In genomic region chr9:19629506-19629905, GRCh38 we compare ENCODE assay signal across 26 cellular contexts.
DNase-seq lines count a peak whose midpoint lies in the region; ATAC-seq and TF ChIP-seq lines count a peak whose summit lies in the region.
"Had no signal": no experiment of that assay in that cellular context is flagged by ENCODE, and none has a peak within 500 bp of the region (broad histone marks: within the 10 kb centered on the region; RNA-seq: fewer than 3 reads in every experiment).

No MANE protein-coding gene starts in this region.

- H3K4me1 Mint-ChIP-seq in nephron progenitor cell = peaks cover 22% of the 10 kb centered on the region
- H3K4me1 Mint-ChIP-seq in CD8-positive, alpha-beta T cell (ENCODE audit: low read depth) = no peaks in the 10 kb centered on the region
- H3K4me1 Mint-ChIP-seq: activated B cell treated with CpG ODN at 0.5 μM for 24 hours had no signal

- CTCF ChIA-PET in HEK293T (lab: Yijun Ruan, JAX) = no interaction called here
- CTCF ChIA-PET in CD8-positive, alpha-beta T cell (lab: Charles Lee) = no interaction called here

- no peaks in the 10 kb centered on the region for H3K9me3 ChIP-seq in BE2C
- H3K9me3 ChIP-seq in CD8-positive, alpha-beta T cell (ENCODE audit: low read length) = no peaks in the 10 kb centered on the region
- H3K9me3 ChIP-seq: thyroid gland had no signal

- DNase-seq in BE2C (no peak), HEK293T (ENCODE audit: extremely low spot score) (peak; percentile 36), caudate nucleus (lab: John Stamatoyannopoulos, UW) (no peak), nephron progenitor cell (peak; percentile 55), 8988T (no peak)
- no peak for DNase-seq in CD8-positive, alpha-beta T cell
- no peak for DNase-seq in activated naive CD4-positive, alpha-beta T cell (lab: John Stamatoyannopoulos, UW)
- DNase-seq: activated B cell treated with CpG ODN at 0.5 μM for 24 hours; activated CD4-positive, alpha-beta T cell treated with anti-CD3 and anti-CD28 coated beads, Interleukin-2, amount 50 U/mL, for 4 hours; activated effector memory CD4-positive, alpha-beta T cell treated with Interleukin-2 at 50 U/mL for 16 hours; Calu3; cerebellar nuclear complex; foreskin fibroblast; KG1; mesenchymal stem cell; NCI-H146; NCI-H524 treated with DMSO at 0.1 percent for 48 hours; right cardiac atrium; stimulated activated CD4-positive, alpha-beta T cell treated with anti-CD3 and anti-CD28 coated beads, Interleukin-12 subunit alpha, Interleukin-12 subunit beta, amount 100 ng/mL, for 4 hours; stimulated activated naive CD4-positive, alpha-beta T cell treated with Interleukin-2 at 50 U/mL for 16 hours; thyroid gland had no signal

- no peak overlapping the region for H3K27ac Mint-ChIP-seq in nephron progenitor cell
- H3K27ac Mint-ChIP-seq in CD8-positive, alpha-beta T cell = no peak overlapping the region
- H3K27ac Mint-ChIP-seq: activated B cell treated with CpG ODN at 0.5 μM for 24 hours; T-helper 2 cell treated with Interferon-gamma antibody and Interleukin-4, amounts not matched to agents 5 μg/mL and 100 μg/mL, for 36 hours had no signal

- no peaks in the 10 kb centered on the region for H3K9me3 Mint-ChIP-seq in nephron progenitor cell
- no peaks in the 10 kb centered on the region for H3K9me3 Mint-ChIP-seq in CD8-positive, alpha-beta T cell
- H3K9me3 Mint-ChIP-seq: activated B cell treated with CpG ODN at 0.5 μM for 24 hours; T-helper 2 cell treated with Interferon-gamma antibody and Interleukin-4, amounts not matched to agents 5 μg/mL and 100 μg/mL, for 36 hours had no signal

- no peaks in the 10 kb centered on the region for H3K36me3 Mint-ChIP-seq in nephron progenitor cell (ENCODE audit: low read depth)
- H3K36me3 Mint-ChIP-seq in CD8-positive, alpha-beta T cell = no peaks in the 10 kb centered on the region

- no peak for ATAC-seq in HG03097 (IDR thresholded peaks at IDR 0.05; ENCODE audit: low FRiP score, unreplicated experiment)
- ATAC-seq in CD8-positive, alpha-beta T cell = no peak
- ATAC-seq: left lobe of liver, right cardiac atrium had no signal

- POLR2A ChIA-PET in HEK293T (lab: Yijun Ruan, JAX) = interaction anchor here (0.6 kb wide), 1 partner anchor 128 kb away, joined by 3 read pairs; no protein-coding TSS in a partner anchor
- POLR2A ChIA-PET in CD8-positive, alpha-beta T cell (lab: Charles Lee) = no interaction called here

- no peaks in the 10 kb centered on the region for H3K4me1 ChIP-seq in BE2C
- no peaks in the 10 kb centered on the region for H3K4me1 ChIP-seq in CD8-positive, alpha-beta T cell (ENCODE audit: insufficient read depth, low read length)
- H3K4me1 ChIP-seq: thyroid gland had no signal

- H3K4me3 ChIP-seq in BE2C (ENCODE audit: low read depth, low read length) = no peak overlapping the region
- no peak overlapping the region for H3K4me3 ChIP-seq in CD8-positive, alpha-beta T cell (ENCODE audit: low read depth, low read length)
- H3K4me3 ChIP-seq: SK-N-MC, thyroid gland had no signal

- H3K36me3 ChIP-seq in BE2C = no peaks in the 10 kb centered on the region
- no peaks in the 10 kb centered on the region for H3K36me3 ChIP-seq in CD8-positive, alpha-beta T cell (ENCODE audit: insufficient read depth, low read length)
- H3K36me3 ChIP-seq: thyroid gland had no signal

- peak overlapping the region; percentile 5 for H3K27ac ChIP-seq in caudate nucleus (ENCODE audit: low read depth, low read length)
- H3K27ac ChIP-seq in CD8-positive, alpha-beta T cell (ENCODE audit: low read depth, low read length) = no peak overlapping the region
- H3K27ac ChIP-seq: C4-2B, SK-N-MC, thyroid gland had no signal

- TF ChIP-seq CTCF in BE2C (IDR thresholded peaks at IDR 0.05; ENCODE audit: low read depth, low read length) = peak; percentile 4; the same call in 1 of the 2 replicates
- peak; percentile 54 for TF ChIP-seq CTCF in nephron progenitor cell (IDR thresholded peaks at IDR 0.05)
- TF ChIP-seq CTCF in CD8-positive, alpha-beta T cell (IDR thresholded peaks at IDR 0.05) = no peak

- H3K4me3 Mint-ChIP-seq in nephron progenitor cell = no peak overlapping the region
- no peak overlapping the region for H3K4me3 Mint-ChIP-seq in CD8-positive, alpha-beta T cell
- H3K4me3 Mint-ChIP-seq: activated B cell treated with CpG ODN at 0.5 μM for 24 hours; T-helper 2 cell treated with Interferon-gamma antibody and Interleukin-4, amounts not matched to agents 5 μg/mL and 100 μg/mL, for 36 hours had no signal

- H3K27me3 ChIP-seq in BE2C = no peaks in the 10 kb centered on the region
- H3K27me3 ChIP-seq in CD8-positive, alpha-beta T cell (ENCODE audit: insufficient read depth, low read length) = no peaks in the 10 kb centered on the region
- H3K27me3 ChIP-seq: thyroid gland had no signal

- intact Hi-C loops in CD8-positive, alpha-beta T cell (cut with DNase I, micrococcal nuclease) = no loop called here

- H3K27me3 Mint-ChIP-seq in nephron progenitor cell (ENCODE audit: low read depth, poor library complexity) = peaks cover 7% of the 10 kb centered on the region
- no peaks in the 10 kb centered on the region for H3K27me3 Mint-ChIP-seq in CD8-positive, alpha-beta T cell (ENCODE audit: low read depth)
- H3K27me3 Mint-ChIP-seq: activated B cell treated with CpG ODN at 0.5 μM for 24 hours had no signal

TF ChIP-seq in HEK293T, 16 proteins besides CTCF, POLR2A, EP300 and RAD21:
- TF ChIP-seq TARDBP (IDR thresholded peaks at IDR 0.05) = no peak
- TF ChIP-seq PKNOX1 (IDR thresholded peaks at IDR 0.05) = peak; percentile 91

Comparison
In these comparisons a context has a peak if more than half of its experiments do, and no peak if none do; other contexts are left out.
1. DNase-seq: peak in HEK293T (single experiment) and nephron progenitor cell (single experiment); none in BE2C (single experiment), caudate nucleus (0 of 61), CD8-positive, alpha-beta T cell (0 of 7), activated naive CD4-positive, alpha-beta T cell (0 of 4) and 8988T (single experiment).